ENCODE assay signal across 8 cellular contexts in the genomic region with DNA sequence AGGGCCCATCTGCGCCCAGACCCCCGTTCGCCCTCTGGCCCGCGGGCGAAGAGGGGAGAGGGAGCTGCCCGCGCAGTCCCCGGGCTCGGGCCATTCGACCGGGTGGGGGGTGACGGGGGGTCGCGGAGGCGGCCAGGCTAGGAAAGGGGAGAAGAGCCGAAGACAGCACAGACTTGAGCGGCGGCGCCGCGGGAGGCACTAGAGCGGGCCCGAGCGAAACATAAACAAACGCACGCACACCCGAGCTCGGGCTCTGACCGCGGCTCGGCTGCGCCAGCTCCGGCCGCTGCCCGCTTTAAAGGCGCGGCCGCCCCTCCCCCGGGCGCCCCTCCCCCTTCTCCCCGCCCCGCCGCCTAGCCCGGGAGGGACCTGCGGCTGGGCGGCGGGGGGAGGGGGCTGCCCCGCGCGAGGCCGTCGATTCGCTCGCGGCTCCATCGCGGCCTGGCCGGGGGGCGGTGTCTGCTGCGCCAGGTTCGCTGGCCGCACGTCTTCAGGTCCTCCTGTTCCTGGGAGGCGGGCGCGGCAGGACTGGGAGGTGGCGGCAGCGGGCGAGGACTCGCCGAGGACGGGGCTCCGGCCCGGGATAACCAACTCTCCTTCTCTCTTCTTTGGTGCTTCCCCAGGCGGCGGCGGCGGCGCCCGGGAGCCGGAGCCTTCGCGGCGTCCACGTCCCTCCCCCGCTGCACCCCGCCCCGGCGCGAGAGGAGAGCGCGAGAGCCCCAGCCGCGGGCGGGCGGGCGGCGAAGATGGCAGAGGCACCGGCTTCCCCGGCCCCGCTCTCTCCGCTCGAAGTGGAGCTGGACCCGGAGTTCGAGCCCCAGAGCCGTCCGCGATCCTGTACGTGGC. TPM values are rescaled to one million over a fixed set of nuclear protein-coding genes. Genes with fewer than 3 reads are reported as not detected.
DNase-seq lines count a peak whose midpoint lies in the region; ATAC-seq and TF ChIP-seq lines count a peak whose summit lies in the region.

Gene FOXO3, plus strand, starts transcription at position 455 of the 846 bp plus-strand sequence. Its CDS starts 292 bp downstream, at position 747.

- no peaks in the 10 kb centered on the region for H3K9me3 Mint-ChIP-seq in activated naive CD4-positive, alpha-beta T cell treated with anti-CD3 and anti-CD28 coated beads, Interleukin-2, amount 10 ng/mL, durations not matched to agents 7 days and 5 days
- no peaks in the 10 kb centered on the region for H3K9me3 Mint-ChIP-seq in neural crest cell

- H3K27me3 Mint-ChIP-seq in activated naive CD4-positive, alpha-beta T cell treated with anti-CD3 and anti-CD28 coated beads, Interleukin-2, amount 10 ng/mL, durations not matched to agents 7 days and 5 days = peaks cover 37% of the 10 kb centered on the region
- H3K27me3 Mint-ChIP-seq in neural crest cell (ENCODE audit: low read depth) = peaks cover 44% of the 10 kb centered on the region

- peaks cover 16% of the 10 kb centered on the region for H3K36me3 Mint-ChIP-seq in activated naive CD4-positive, alpha-beta T cell treated with anti-CD3 and anti-CD28 coated beads, Interleukin-2, amount 10 ng/mL, durations not matched to agents 7 days and 5 days
- peaks cover 4% of the 10 kb centered on the region for H3K36me3 Mint-ChIP-seq in neural crest cell (ENCODE audit: low read depth)

- CTCF ChIA-PET in activated naive CD4-positive, alpha-beta T cell treated with anti-CD3 and anti-CD28 coated beads, Interleukin-2, amount 10 ng/mL, durations not matched to agents 7 days and 5 days (lab: Charles Lee) = no interaction called here

- H3K9me3 ChIP-seq in HUES64 (ENCODE audit: insufficient read depth, low read depth, low read length) = no peaks in the 10 kb centered on the region

- H3K4me3 Mint-ChIP-seq in activated naive CD4-positive, alpha-beta T cell treated with anti-CD3 and anti-CD28 coated beads, Interleukin-2, amount 10 ng/mL, durations not matched to agents 7 days and 5 days = peak within 1 kb of the TSS; percentile 94
- peak within 1 kb of the TSS; percentile 96 for H3K4me3 Mint-ChIP-seq in neural crest cell

- peak within 1 kb of the TSS; percentile 72 for H3K9ac ChIP-seq in HUES64 (ENCODE audit: low read depth, low read length)

- H3K36me3 ChIP-seq in HUES64 (ENCODE audit: insufficient read depth, low read length) = no peaks in the 10 kb centered on the region; the same call in 1 of the 2 replicates

- H3K27ac Mint-ChIP-seq in activated naive CD4-positive, alpha-beta T cell treated with anti-CD3 and anti-CD28 coated beads, Interleukin-2, amount 10 ng/mL, durations not matched to agents 7 days and 5 days = peak within 1 kb of the TSS; percentile 87
- peak within 1 kb of the TSS; percentile 86 for H3K27ac Mint-ChIP-seq in neural crest cell (ENCODE audit: unreplicated experiment)

- H3K4me1 ChIP-seq in HUES64 (ENCODE audit: insufficient read depth, low read length) = peaks cover 36% of the 10 kb centered on the region

- peak; percentile 48 for DNase-seq in COR-L47 (lab: John Stamatoyannopoulos, UW)
- peak; percentile 64 for DNase-seq in SHP77 treated with DMSO at 0.1 percent for 48 hours (lab: John Stamatoyannopoulos, UW)
- DNase-seq in activated naive CD4-positive, alpha-beta T cell treated with anti-CD3 and anti-CD28 coated beads, Interleukin-2, amount 10 ng/mL, durations not matched to agents 7 days and 5 days = peak; percentile 72
- peak; percentile 59 for DNase-seq in foreskin melanocyte
- peak; percentile 74 for DNase-seq in neural crest cell (ENCODE audit: low read depth, low spot score)

- peak within 1 kb of the TSS; percentile 68 for H3K4me3 ChIP-seq in HUES64 (ENCODE audit: low read length)

- peak within 1 kb of the TSS; percentile 84 for H3K27ac ChIP-seq in HUES64 (ENCODE audit: low read depth, low read length)

- TF ChIP-seq CTCF in neural crest cell (conservative IDR thresholded peaks at IDR 0.05) (no peak), subcutaneous adipose tissue (IDR thresholded peaks at IDR 0.05; ENCODE audit: low read depth) (no peak)

- H3K4me1 Mint-ChIP-seq in activated naive CD4-positive, alpha-beta T cell treated with anti-CD3 and anti-CD28 coated beads, Interleukin-2, amount 10 ng/mL, durations not matched to agents 7 days and 5 days = peaks cover 45% of the 10 kb centered on the region
- peaks cover 47% of the 10 kb centered on the region for H3K4me1 Mint-ChIP-seq in neural crest cell

- ATAC-seq in GM21619 (IDR thresholded peaks at IDR 0.05; ENCODE audit: unreplicated experiment) = no peak

- peaks cover 57% of the 10 kb centered on the region for H3K27me3 ChIP-seq in HUES64 (ENCODE audit: insufficient read depth, low read length)

- WGBS in HUES64 = under 1% methylated on average over 103 of the region's 110 CpGs

RNA-seq across cellular contexts. Expression of gene FOXO3, which starts in this region (rescaled TPM):
- polyA plus RNA-seq in HUES64 (2013, experiment 1 of 2) = 8.5 TPM
- polyA plus RNA-seq in HUES64 (2013, experiment 2 of 2) = 8.0 TPM
- total RNA-seq in neural crest cell (32.8 and 35.7 TPM in 2 replicates), subcutaneous adipose tissue (100 to 1,000 TPM; 133 to 151 (median 148) TPM)
